37 cellular contexts compared by ENCODE assay signal in the genomic region with DNA sequence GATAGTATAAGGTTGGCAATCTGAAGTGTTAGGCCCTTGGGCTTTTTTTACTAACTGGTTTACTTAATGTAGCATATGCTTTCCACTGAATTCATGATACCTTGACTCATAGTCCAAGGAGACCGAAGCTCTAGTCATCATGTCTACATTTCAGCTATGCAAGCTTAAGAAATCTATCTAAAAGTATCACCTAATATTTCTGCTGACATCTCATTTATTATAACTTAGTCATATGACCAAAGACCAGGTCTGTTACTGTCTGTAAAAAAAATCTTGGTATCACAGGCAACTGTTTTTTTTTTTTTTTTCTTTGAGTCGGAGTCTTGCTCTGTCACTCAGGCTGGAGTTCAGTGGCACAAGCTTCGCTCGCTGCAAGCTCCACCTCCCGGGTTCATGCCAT.
"Had no signal": no experiment of that assay in that cellular context is flagged by ENCODE, and none has a peak within 500 bp of the region (broad histone marks: within the 10 kb centered on the region; RNA-seq: fewer than 3 reads in every experiment).

No MANE protein-coding gene starts in this region.

- H3K36me3 ChIP-seq: adrenal gland, cardiac muscle cell, colonic mucosa, gastrocnemius medialis, heart right ventricle, WERI-Rb-1 had no signal

- H3K36me3 Mint-ChIP-seq: activated CD8-positive, alpha-beta memory T cell treated with anti-CD3 and anti-CD28 coated beads, Interleukin-2, amount 10 ng/mL, durations not matched to agents 7 days and 5 days; activated naive CD4-positive, alpha-beta T cell treated with anti-CD3 and anti-CD28 coated beads, Interleukin-2, amount 50 U/mL, for 24 hours; activated naive CD8-positive, alpha-beta T cell treated with anti-CD3 and anti-CD28 coated beads for 36 hours had no signal

- H3K27me3 Mint-ChIP-seq: activated B cell treated with CpG ODN at 0.5 μM for 24 hours; activated CD8-positive, alpha-beta memory T cell treated with anti-CD3 and anti-CD28 coated beads, Interleukin-2, amount 10 ng/mL, durations not matched to agents 7 days and 5 days; activated CD8-positive, alpha-beta T cell treated with anti-CD3 and anti-CD28 coated beads for 36 hours; activated naive CD4-positive, alpha-beta T cell treated with anti-CD3 and anti-CD28 coated beads, Interleukin-2, amount 50 U/mL, for 24 hours; activated naive CD8-positive, alpha-beta T cell treated with anti-CD3 and anti-CD28 coated beads for 36 hours; activated naive CD8-positive, alpha-beta T cell treated with anti-CD3 and anti-CD28 coated beads, Interleukin-2, amount 50 U/mL, for 24 hours; T-helper 17 cell had no signal

- H3K27ac ChIP-seq: adrenal gland, body of pancreas, cardiac muscle cell, colonic mucosa, foreskin keratinocyte, gastrocnemius medialis, heart right ventricle, WERI-Rb-1 had no signal

- H3K4me3 Mint-ChIP-seq: activated B cell treated with CpG ODN at 0.5 μM for 24 hours; activated CD8-positive, alpha-beta memory T cell treated with anti-CD3 and anti-CD28 coated beads, Interleukin-2, amount 10 ng/mL, durations not matched to agents 7 days and 5 days; activated CD8-positive, alpha-beta T cell treated with anti-CD3 and anti-CD28 coated beads for 36 hours; activated naive CD4-positive, alpha-beta T cell treated with anti-CD3 and anti-CD28 coated beads for 36 hours; activated naive CD4-positive, alpha-beta T cell treated with anti-CD3 and anti-CD28 coated beads, Interleukin-2, amount 50 U/mL, for 24 hours; activated naive CD8-positive, alpha-beta T cell treated with anti-CD3 and anti-CD28 coated beads for 36 hours; activated naive CD8-positive, alpha-beta T cell treated with anti-CD3 and anti-CD28 coated beads, Interleukin-2, amount 50 U/mL, for 24 hours; activated T-helper 1 cell treated with anti-CD3 and anti-CD28 coated beads, Interleukin-12 subunit alpha, Interleukin-12 subunit beta, Interleukin-2, Interleukin-4 antibody, amounts not matched to agents 30 ng/mL and 10 ng/mL and 1 ng/mL, durations not matched to agents 14 hours and 24 hours and 36 hours; T-helper 17 cell; T-helper 2 cell treated with Interferon-gamma antibody and Interleukin-4, amounts not matched to agents 5 μg/mL and 100 μg/mL, for 36 hours had no signal

- H3K9me3 ChIP-seq: adrenal gland, body of pancreas, colonic mucosa, gastrocnemius medialis had no signal

- H3K27ac Mint-ChIP-seq: activated B cell treated with CpG ODN at 0.5 μM for 24 hours; activated CD8-positive, alpha-beta memory T cell treated with anti-CD3 and anti-CD28 coated beads, Interleukin-2, amount 10 ng/mL, durations not matched to agents 7 days and 5 days; activated CD8-positive, alpha-beta T cell treated with anti-CD3 and anti-CD28 coated beads for 36 hours; activated naive CD4-positive, alpha-beta T cell treated with anti-CD3 and anti-CD28 coated beads for 36 hours; activated naive CD4-positive, alpha-beta T cell treated with anti-CD3 and anti-CD28 coated beads, Interleukin-2, amount 50 U/mL, for 24 hours; activated naive CD8-positive, alpha-beta T cell treated with anti-CD3 and anti-CD28 coated beads for 36 hours; activated naive CD8-positive, alpha-beta T cell treated with anti-CD3 and anti-CD28 coated beads, Interleukin-2, amount 50 U/mL, for 24 hours; activated T-helper 1 cell treated with anti-CD3 and anti-CD28 coated beads, Interleukin-12 subunit alpha, Interleukin-12 subunit beta, Interleukin-2, Interleukin-4 antibody, amounts not matched to agents 30 ng/mL and 10 ng/mL and 1 ng/mL, durations not matched to agents 14 hours and 24 hours and 36 hours; activated T-helper 2 cell treated with anti-CD3 and anti-CD28 coated beads, Interferon-gamma antibody, Interleukin-2, Interleukin-4, amounts not matched to agents 10 μg/mL and 5 μg/mL and 100 μg/mL, durations not matched to agents 14 hours and 24 hours and 36 hours; T-helper 17 cell; T-helper 2 cell treated with Interferon-gamma antibody and Interleukin-4, amounts not matched to agents 5 μg/mL and 100 μg/mL, for 36 hours had no signal

- H3K4me3 ChIP-seq: adrenal gland, body of pancreas, cardiac muscle cell, colonic mucosa, gastrocnemius medialis, heart right ventricle had no signal

- H3K4me1 ChIP-seq: adrenal gland, body of pancreas, colonic mucosa, foreskin keratinocyte, gastrocnemius medialis, heart right ventricle had no signal

- DNase-seq: activated B cell treated with CpG ODN at 0.5 μM for 24 hours; activated CD4-positive, alpha-beta T cell treated with anti-CD3 and anti-CD28 coated beads for 48 hours; activated CD4-positive, alpha-beta T cell treated with anti-CD3 and anti-CD28 coated beads, Interleukin-2, amount 50 U/mL, for 1 hour; activated CD4-positive, alpha-beta T cell treated with anti-CD3 and anti-CD28 coated beads, Interleukin-2, amount 50 U/mL, for 48 hours; activated CD8-positive, alpha-beta memory T cell treated with anti-CD3 and anti-CD28 coated beads, Interleukin-2, amount 10 ng/mL, durations not matched to agents 7 days and 5 days; activated CD8-positive, alpha-beta memory T cell treated with anti-CD3 and anti-CD28 coated beads, Interleukin-2, amount 50 U/mL, for 4 hours; activated CD8-positive, alpha-beta T cell treated with anti-CD3 and anti-CD28 coated beads for 36 hours; activated effector memory CD4-positive, alpha-beta T cell treated with anti-CD3 and anti-CD28 coated beads, Interleukin-2, amount 50 U/mL, for 16 hours; activated naive CD4-positive, alpha-beta T cell treated with anti-CD3 and anti-CD28 coated beads for 36 hours; activated naive CD8-positive, alpha-beta T cell treated with anti-CD3 and anti-CD28 coated beads for 36 hours; activated naive CD8-positive, alpha-beta T cell treated with anti-CD3 and anti-CD28 coated beads, Interleukin-2, amount 50 U/mL, for 24 hours; activated T-cell treated with anti-CD3 and anti-CD28 coated beads, Interleukin-2, amount 50 U/mL, for 1 hour; activated T-cell treated with anti-CD3 and anti-CD28 coated beads, Interleukin-2, amount 50 U/mL, for 48 hours; adrenal gland; amygdala; aorta; body of pancreas; central memory CD4-positive, alpha-beta T cell; cerebellar nuclear complex; colonic mucosa; effector CD8-positive, alpha-beta T cell; gastrocnemius medialis; heart right ventricle; T-helper 1 cell; T-helper 17 cell; T1000; WERI-Rb-1 had no signal

- H3K9me3 Mint-ChIP-seq: activated B cell treated with CpG ODN at 0.5 μM for 24 hours; activated CD8-positive, alpha-beta T cell treated with anti-CD3 and anti-CD28 coated beads for 36 hours; activated naive CD4-positive, alpha-beta T cell treated with anti-CD3 and anti-CD28 coated beads for 36 hours; activated naive CD4-positive, alpha-beta T cell treated with anti-CD3 and anti-CD28 coated beads, Interleukin-2, amount 50 U/mL, for 24 hours; activated naive CD8-positive, alpha-beta T cell treated with anti-CD3 and anti-CD28 coated beads, Interleukin-2, amount 50 U/mL, for 24 hours; activated T-helper 1 cell treated with anti-CD3 and anti-CD28 coated beads, Interleukin-12 subunit alpha, Interleukin-12 subunit beta, Interleukin-2, Interleukin-4 antibody, amounts not matched to agents 30 ng/mL and 10 ng/mL and 1 ng/mL, durations not matched to agents 14 hours and 24 hours and 36 hours; activated T-helper 2 cell treated with anti-CD3 and anti-CD28 coated beads, Interferon-gamma antibody, Interleukin-2, Interleukin-4, amounts not matched to agents 10 μg/mL and 5 μg/mL and 100 μg/mL, durations not matched to agents 14 hours and 24 hours and 36 hours; T-helper 2 cell treated with Interferon-gamma antibody and Interleukin-4, amounts not matched to agents 5 μg/mL and 100 μg/mL, for 36 hours had no signal

- H3K4me1 Mint-ChIP-seq: activated B cell treated with CpG ODN at 0.5 μM for 24 hours; activated naive CD4-positive, alpha-beta T cell treated with anti-CD3 and anti-CD28 coated beads, Interleukin-2, amount 50 U/mL, for 24 hours; activated naive CD8-positive, alpha-beta T cell treated with anti-CD3 and anti-CD28 coated beads for 36 hours; activated naive CD8-positive, alpha-beta T cell treated with anti-CD3 and anti-CD28 coated beads, Interleukin-2, amount 50 U/mL, for 24 hours; T-helper 17 cell had no signal

- ATAC-seq: activated CD4-positive, CD25-positive, alpha-beta regulatory T cell treated with anti-CD3 and anti-CD28 coated beads, Interleukin-2, amount 50 U/mL, for 24 hours; activated CD8-positive, alpha-beta memory T cell treated with anti-CD3 and anti-CD28 coated beads, Interleukin-2, amount 10 ng/mL, durations not matched to agents 7 days and 5 days; activated CD8-positive, alpha-beta T cell treated with anti-CD3 and anti-CD28 coated beads for 36 hours; activated naive CD8-positive, alpha-beta T cell treated with anti-CD3 and anti-CD28 coated beads, Interleukin-2, amount 50 U/mL, for 24 hours; body of pancreas; esophagus mucosa; foreskin keratinocyte; gastrocnemius medialis; heart right ventricle; T-helper 17 cell had no signal

- H3K27me3 ChIP-seq: adrenal gland, body of pancreas, cardiac muscle cell, colonic mucosa, foreskin keratinocyte, gastrocnemius medialis, heart right ventricle had no signal

- FAIRE-seq: endometrium, endothelial cell of umbilical vein had no signal
